Comparison of ENCODE assay signal across 8 cellular contexts in the genomic region with DNA sequence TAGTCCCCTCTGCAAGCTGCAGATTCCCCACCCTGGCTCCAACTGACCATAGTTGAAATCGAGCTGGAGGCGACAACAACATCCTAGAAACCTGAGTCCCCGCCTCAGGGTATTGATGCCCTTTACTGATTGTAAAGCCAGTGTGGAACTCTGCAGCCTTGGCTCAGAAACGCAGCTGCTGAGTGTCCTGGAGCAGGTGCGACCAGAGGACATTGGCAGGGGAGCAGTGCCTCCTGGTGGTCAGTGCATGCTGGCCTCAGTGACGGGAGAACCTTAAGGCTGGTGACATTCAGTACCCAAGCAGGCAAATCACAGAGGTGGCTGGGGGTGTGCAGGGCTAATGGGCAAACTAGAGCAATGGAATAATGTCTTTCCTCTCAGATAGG. TPM values are rescaled to one million over a fixed set of nuclear protein-coding genes. Genes with fewer than 3 reads are reported as not detected.
DNase-seq lines count a peak whose midpoint lies in the region; ATAC-seq lines count a peak whose summit lies in the region.

No MANE protein-coding gene starts in this region.

- no peaks in the 10 kb centered on the region for H3K27me3 Mint-ChIP-seq in activated naive CD4-positive, alpha-beta T cell treated with anti-CD3 and anti-CD28 coated beads for 36 hours (ENCODE audit: low read depth)

- intact Hi-C loops in activated naive CD4-positive, alpha-beta T cell treated with anti-CD3 and anti-CD28 coated beads for 36 hours (cut with micrococcal nuclease), result loop anchor here (1.0 to 5.0 kb wide), 2 partner anchors 109 to 557 kb away; partner anchors contain the start of gene ZNF354A

- H3K4me1 Mint-ChIP-seq in activated naive CD4-positive, alpha-beta T cell treated with anti-CD3 and anti-CD28 coated beads for 36 hours (ENCODE audit: low read depth), result no peaks in the 10 kb centered on the region

- no peak for ATAC-seq in HG02642 (IDR thresholded peaks at IDR 0.05; ENCODE audit: poor library complexity, unreplicated experiment)

- H3K27ac Mint-ChIP-seq in activated naive CD4-positive, alpha-beta T cell treated with anti-CD3 and anti-CD28 coated beads for 36 hours, result no peak overlapping the region

- H3K9me3 Mint-ChIP-seq in activated naive CD4-positive, alpha-beta T cell treated with anti-CD3 and anti-CD28 coated beads for 36 hours, result no peaks in the 10 kb centered on the region

- H3K4me3 Mint-ChIP-seq in activated naive CD4-positive, alpha-beta T cell treated with anti-CD3 and anti-CD28 coated beads for 36 hours, result no peak overlapping the region

- H3K36me3 Mint-ChIP-seq in activated naive CD4-positive, alpha-beta T cell treated with anti-CD3 and anti-CD28 coated beads for 36 hours (ENCODE audit: low read depth), result no peaks in the 10 kb centered on the region

- CTCF ChIA-PET in activated naive CD4-positive, alpha-beta T cell treated with anti-CD3 and anti-CD28 coated beads for 36 hours (lab: Charles Lee), result interaction anchor here (0.6 to 1.4 kb wide), 2 partner anchors 26 to 556 kb away, joined by 3 to 5 read pairs; no protein-coding TSS in a partner anchor

- peak; percentile 31 for DNase-seq in NCI-H2029 (lab: John Stamatoyannopoulos, UW)
- DNase-seq in NCI-H2029 treated with DMSO at 0.1 percent for 48 hours (lab: John Stamatoyannopoulos, UW), result no peak
- peak; percentile 30 for DNase-seq in OCI-M1 (lab: John Stamatoyannopoulos, UW)
- peak; percentile 74 for DNase-seq in activated naive CD4-positive, alpha-beta T cell treated with anti-CD3 and anti-CD28 coated beads for 36 hours
- DNase-seq in iPS DF 19.7 (ENCODE audit: low read depth, low spot score), result peak; percentile 47
- DNase-seq in stimulated activated CD4-positive, alpha-beta T cell treated with anti-CD3 and anti-CD28 coated beads, Interleukin-1b, Interleukin-23, amount 100 ng/mL, for 24 hours (ENCODE audit: low read depth in 4 of 4, low spot score in 1 of 4), result peak in 3 of 4 experiments; percentile 4 to 8 (median 5)
- no peak for DNase-seq in DMS153 treated with DMSO at 0.1 percent for 48 hours (lab: John Stamatoyannopoulos, UW; ENCODE audit: unreplicated experiment)

RNA-seq across cellular contexts. Expression of gene ZNF354B, which starts 20.4 kb away (rescaled TPM):
- 1 to 10 TPM; 8.6 to 8.9 TPM for total RNA-seq in activated naive CD4-positive, alpha-beta T cell treated with anti-CD3 and anti-CD28 coated beads for 36 hours

RNA-seq across cellular contexts. Expression of gene ZFP2, which starts 56.4 kb away (rescaled TPM):
- under 1 TPM; 0.17 to 0.26 TPM for total RNA-seq in activated naive CD4-positive, alpha-beta T cell treated with anti-CD3 and anti-CD28 coated beads for 36 hours

Comparison
In these comparisons a context has a peak if more than half of its experiments do, and no peak if none do; other contexts are left out.
1. DNase-seq: peak in NCI-H2029 (single experiment), OCI-M1 (single experiment), activated naive CD4-positive, alpha-beta T cell treated with anti-CD3 and anti-CD28 coated beads for 36 hours (single experiment), iPS DF 19.7 (single experiment) and stimulated activated CD4-positive, alpha-beta T cell treated with anti-CD3 and anti-CD28 coated beads, Interleukin-1b, Interleukin-23, amount 100 ng/mL, for 24 hours (3 of 4); none in NCI-H2029 treated with DMSO at 0.1 percent for 48 hours (single experiment) and DMS153 treated with DMSO at 0.1 percent for 48 hours (single experiment).